34 cellular contexts compared by ENCODE assay signal in genomic region chr7:45687721-45688120, GRCh38.
A peak's percentile ranks its signal among the peaks of the same experiment; 100 is the strongest.
DNase-seq lines count a peak whose midpoint lies in the region; ATAC-seq and TF ChIP-seq lines count a peak whose summit lies in the region.
"Had no signal": no experiment of that assay in that cellular context is flagged by ENCODE, and none has a peak within 500 bp of the region (broad histone marks: within the 10 kb centered on the region; RNA-seq: fewer than 3 reads in every experiment).

No MANE protein-coding gene starts in this region.

- no peak overlapping the region for H2BK15ac ChIP-seq in IMR-90 (ENCODE audit: low read depth, low read length)

- intact Hi-C loops in IMR-90 (cut with micrococcal nuclease) (no loop called here), colonic mucosa (cut with DNase I) (no loop called here), sciatic nerve (cut with DNase I) (no loop called here)

- peaks cover 10% of the 10 kb centered on the region; the same call in 1 of the 2 replicates for H3K9me1 ChIP-seq in IMR-90 (ENCODE audit: insufficient read depth, low read length)

- no peaks in the 10 kb centered on the region for H3K36me3 ChIP-seq in IMR-90 (ENCODE audit: control insufficient read depth, insufficient read depth, low read length)
- no peaks in the 10 kb centered on the region for H3K36me3 ChIP-seq in colonic mucosa
- no peaks in the 10 kb centered on the region for H3K36me3 ChIP-seq in right atrium auricular region
- no peaks in the 10 kb centered on the region for H3K36me3 ChIP-seq in H7 (replicated peaks; ENCODE audit: control insufficient read depth, insufficient read depth, low read length)
- H3K36me3 ChIP-seq: breast epithelium, esophagus squamous epithelium, left lung, transverse colon had no signal

- DNase-seq in IMR-90 = no peak
- DNase-seq in colonic mucosa = peak; percentile 12
- peak; percentile 23 for DNase-seq in right atrium auricular region (ENCODE audit: low spot score)
- peak; percentile 36 for DNase-seq in sciatic nerve (ENCODE audit: low spot score)
- no peak for DNase-seq in NCI-H226
- no peak for DNase-seq in H7
- no peak for DNase-seq in activated CD4-positive, alpha-beta memory T cell treated with anti-CD3 and anti-CD28 coated beads, Interleukin-2, amount 10 ng/mL, durations not matched to agents 7 days and 5 days
- DNase-seq in hepatic stellate cell (ENCODE audit: low spot score) = no peak
- DNase-seq: ACHN; activated CD8-positive, alpha-beta memory T cell treated with anti-CD3 and anti-CD28 coated beads, Interleukin-2, amount 50 U/mL, for 4 hours; COR-L47; cortex of kidney; DND-41; esophagus squamous epithelium; foreskin melanocyte; immature natural killer cell; Karpas-422; left lung; NCI-H1436 treated with DMSO at 0.1 percent for 48 hours; NCI-H2107; NCI-H446; NCI-H82; PC-3; SIG-M5; SW 1271; T1000; transverse colon had no signal

- H3K23ac ChIP-seq in IMR-90 (ENCODE audit: low read depth, low read length) = no peak overlapping the region

- H4K5ac ChIP-seq in IMR-90 (ENCODE audit: low read depth, low read length) = no peak overlapping the region

- TF ChIP-seq POLR2A in IMR-90 (IDR thresholded peaks at IDR 0.05; ENCODE audit: low read depth, low read length) = no peak

- no peak overlapping the region for H3K27ac Mint-ChIP-seq in activated CD4-positive, alpha-beta memory T cell treated with anti-CD3 and anti-CD28 coated beads, Interleukin-2, amount 10 ng/mL, durations not matched to agents 7 days and 5 days
- H3K27ac Mint-ChIP-seq: activated naive CD4-positive, alpha-beta T cell treated with anti-CD3 and anti-CD28 coated beads, Interleukin-2, amount 50 U/mL, for 24 hours; GM23338; immature natural killer cell; mesothelial cell of epicardium; naive thymus-derived CD8-positive, alpha-beta T cell had no signal

- 92% methylated on average over 2 of the region's 3 CpGs; no CpG with 5 or more reads in 1 of the 2 experiments for WGBS in IMR-90 (ENCODE audit: extremely low coverage in 2 of 2, insufficient read length in 1 of 2), 2 experiments

- dilution Hi-C loops in IMR-90 (cut with HindIII; ENCODE audit: low sequenced_read_pairs, unreplicated experiment) = no loop called here

- 0 out of 2 replicates have a peak overlapping the region, but pooled peaks have one; percentile 26 for H2BK20ac ChIP-seq in IMR-90 (ENCODE audit: low read depth, low read length)

- H3K9me3 ChIP-seq in IMR-90 (ENCODE audit: control insufficient read depth, insufficient read depth, low read length) (no peaks in the 10 kb centered on the region), colonic mucosa (no peaks in the 10 kb centered on the region), right atrium auricular region (no peaks in the 10 kb centered on the region)
- H3K9me3 ChIP-seq: breast epithelium, esophagus squamous epithelium, left lung, transverse colon had no signal

- H3K56ac ChIP-seq in IMR-90 (ENCODE audit: extremely low read depth, insufficient read depth, low read length) = no peak overlapping the region

- in situ Hi-C loops in IMR-90 (cut with MboI; ENCODE audit: low sequenced_read_pairs) = no loop called here

- peaks cover 4% of the 10 kb centered on the region for H3K4me1 Mint-ChIP-seq in activated CD4-positive, alpha-beta memory T cell treated with anti-CD3 and anti-CD28 coated beads, Interleukin-2, amount 10 ng/mL, durations not matched to agents 7 days and 5 days
- H3K4me1 Mint-ChIP-seq: activated naive CD4-positive, alpha-beta T cell treated with anti-CD3 and anti-CD28 coated beads, Interleukin-2, amount 50 U/mL, for 24 hours; GM23338; immature natural killer cell; mesothelial cell of epicardium had no signal

- no peak overlapping the region for H3K9ac ChIP-seq in IMR-90 (ENCODE audit: low read depth, low read length)
- H3K9ac ChIP-seq in colonic mucosa (ENCODE audit: low read depth in 2 of 2, low read length in 2 of 2) = no peak overlapping the region

- H3K27me3 Mint-ChIP-seq in activated CD4-positive, alpha-beta memory T cell treated with anti-CD3 and anti-CD28 coated beads, Interleukin-2, amount 10 ng/mL, durations not matched to agents 7 days and 5 days = no peaks in the 10 kb centered on the region

- no peaks in the 10 kb centered on the region for H4K20me1 ChIP-seq in IMR-90 (ENCODE audit: insufficient read depth, low read length)

- no peaks in the 10 kb centered on the region for H3K9me3 Mint-ChIP-seq in activated CD4-positive, alpha-beta memory T cell treated with anti-CD3 and anti-CD28 coated beads, Interleukin-2, amount 10 ng/mL, durations not matched to agents 7 days and 5 days
- H3K9me3 Mint-ChIP-seq: activated naive CD4-positive, alpha-beta T cell treated with anti-CD3 and anti-CD28 coated beads, Interleukin-2, amount 50 U/mL, for 24 hours; GM23338; immature natural killer cell; mesothelial cell of epicardium; naive thymus-derived CD8-positive, alpha-beta T cell had no signal

- H4K91ac ChIP-seq in IMR-90 (ENCODE audit: insufficient read depth, low read depth, low read length) = no peak overlapping the region; the same call in 1 of the 2 replicates

- TF ChIP-seq RAD21 in IMR-90 (IDR thresholded peaks at IDR 0.05; ENCODE audit: low read length) = no peak

- no peak overlapping the region for H2BK5ac ChIP-seq in IMR-90 (ENCODE audit: low read depth, low read length, poor library complexity, severe bottlenecking)

- TF ChIP-seq CTCF in IMR-90 (conservative IDR thresholded peaks at IDR 0.05; ENCODE audit: low read depth, low read length) (no peak), colonic mucosa (IDR thresholded peaks at IDR 0.05) (no peak), right atrium auricular region (IDR thresholded peaks at IDR 0.05) (no peak)

- BruUV-seq in IMR-90 (replicated peaks; lab: Mats Ljungman, UMichigan) = no TSS peak

- H3K4ac ChIP-seq in IMR-90 (ENCODE audit: low read depth, low read length) = no peak overlapping the region

- H3K79me1 ChIP-seq in IMR-90 (ENCODE audit: low read depth in 1 of 2, low read length in 2 of 2) = no peaks in the 10 kb centered on the region

- H3K4me3 Mint-ChIP-seq in activated CD4-positive, alpha-beta memory T cell treated with anti-CD3 and anti-CD28 coated beads, Interleukin-2, amount 10 ng/mL, durations not matched to agents 7 days and 5 days = no peak overlapping the region
- H3K4me3 Mint-ChIP-seq: activated naive CD4-positive, alpha-beta T cell treated with anti-CD3 and anti-CD28 coated beads, Interleukin-2, amount 50 U/mL, for 24 hours; GM23338; immature natural killer cell; mesothelial cell of epicardium; naive thymus-derived CD8-positive, alpha-beta T cell had no signal

- peak overlapping the region; percentile 29 for H2AK5ac ChIP-seq in IMR-90 (ENCODE audit: low read depth, low read length)

- H3K4me2 ChIP-seq in IMR-90 (ENCODE audit: low read depth, low read length) = no peak overlapping the region
- H3K4me2 ChIP-seq: GM23338, hepatocyte had no signal

- CTCF ChIA-PET in IMR-90 (lab: Yijun Ruan, JAX) = no interaction called here
- CTCF ChIA-PET in activated CD4-positive, alpha-beta memory T cell treated with anti-CD3 and anti-CD28 coated beads, Interleukin-2, amount 10 ng/mL, durations not matched to agents 7 days and 5 days (lab: Charles Lee) = no interaction called here

- no peak overlapping the region for H2BK120ac ChIP-seq in IMR-90 (ENCODE audit: low read depth, low read length)

- H4K8ac ChIP-seq in IMR-90 (ENCODE audit: low read depth in 2 of 2, low read length in 2 of 2) = no peak overlapping the region

- no peak overlapping the region for H2AFZ ChIP-seq in IMR-90 (replicated peaks; ENCODE audit: low read length, poor library complexity)
- H2AFZ ChIP-seq: GM23338, hepatocyte had no signal

- H3K14ac ChIP-seq in IMR-90 (replicated peaks; ENCODE audit: low read depth, low read length) = no peak overlapping the region

- POLR2A ChIA-PET in IMR-90 (lab: Charles Lee; ENCODE audit: unreplicated experiment) = no interaction called here
- POLR2A ChIA-PET in activated CD4-positive, alpha-beta memory T cell treated with anti-CD3 and anti-CD28 coated beads, Interleukin-2, amount 10 ng/mL, durations not matched to agents 7 days and 5 days (lab: Charles Lee) = no interaction called here

- ATAC-seq in IMR-90 (ENCODE audit: low read depth) (no peak), sciatic nerve (no peak)
- ATAC-seq: GM23338; left lung; naive thymus-derived CD8-positive, alpha-beta T cell; PC-3 had no signal

- H3K36me3 Mint-ChIP-seq in activated CD4-positive, alpha-beta memory T cell treated with anti-CD3 and anti-CD28 coated beads, Interleukin-2, amount 10 ng/mL, durations not matched to agents 7 days and 5 days (ENCODE audit: low read depth) = no peaks in the 10 kb centered on the region
- H3K36me3 Mint-ChIP-seq: activated naive CD4-positive, alpha-beta T cell treated with anti-CD3 and anti-CD28 coated beads, Interleukin-2, amount 50 U/mL, for 24 hours; immature natural killer cell; mesothelial cell of epicardium; naive thymus-derived CD8-positive, alpha-beta T cell had no signal

- no peak overlapping the region for H3K4me3 ChIP-seq in IMR-90 (ENCODE audit: insufficient read depth, low read depth, low read length)
- no peak overlapping the region for H3K4me3 ChIP-seq in colonic mucosa
- H3K4me3 ChIP-seq in right atrium auricular region = no peak overlapping the region
- H3K4me3 ChIP-seq in H7 (ENCODE audit: insufficient read depth, low read depth, low read length) = no peak overlapping the region
- H3K4me3 ChIP-seq: breast epithelium, esophagus squamous epithelium, GM23338, hepatocyte, left lung, transverse colon had no signal

- no peak overlapping the region for H2AK9ac ChIP-seq in IMR-90 (replicated peaks; ENCODE audit: low read depth, low read length, poor library complexity)

- H3K27ac ChIP-seq in IMR-90 (ENCODE audit: insufficient read depth, low read length) = no peak overlapping the region
- no peak overlapping the region for H3K27ac ChIP-seq in colonic mucosa
- H3K27ac ChIP-seq in right atrium auricular region = no peak overlapping the region
- H3K27ac ChIP-seq: breast epithelium, esophagus squamous epithelium, hepatocyte, HL-60, left lung, transverse colon had no signal

- no peak overlapping the region for H3K18ac ChIP-seq in IMR-90 (ENCODE audit: low read depth, low read length)

- H3K4me1 ChIP-seq in IMR-90 (ENCODE audit: control insufficient read depth, insufficient read depth, low read length) = peaks cover 11% of the 10 kb centered on the region
- peaks cover 8% of the 10 kb centered on the region for H3K4me1 ChIP-seq in colonic mucosa
- no peaks in the 10 kb centered on the region for H3K4me1 ChIP-seq in right atrium auricular region
- H3K4me1 ChIP-seq: breast epithelium, esophagus squamous epithelium, left lung had no signal

- H3K27me3 ChIP-seq in IMR-90 (ENCODE audit: control insufficient read depth, insufficient read depth, low read length) = no peaks in the 10 kb centered on the region; the same call in 1 of the 2 replicates
- no peaks in the 10 kb centered on the region for H3K27me3 ChIP-seq in colonic mucosa
- H3K27me3 ChIP-seq in right atrium auricular region = no peaks in the 10 kb centered on the region
- H3K27me3 ChIP-seq in H7 (ENCODE audit: control insufficient read depth, insufficient read depth, low read length) = no peaks in the 10 kb centered on the region
- H3K27me3 ChIP-seq: breast epithelium, esophagus squamous epithelium, hepatocyte, left lung, transverse colon had no signal

TF ChIP-seq in IMR-90, 13 proteins besides CTCF, POLR2A, EP300 and RAD21 (continues in another document):
- no peak for TF ChIP-seq FOS (IDR thresholded peaks at IDR 0.05; ENCODE audit: low read depth, low read length)
- TF ChIP-seq SMC3 (IDR thresholded peaks at IDR 0.05; ENCODE audit: low read depth, low read length) = no peak
- TF ChIP-seq MXI1 (IDR thresholded peaks at IDR 0.05; ENCODE audit: borderline replicate concordance, low read depth, low read length) = no peak

Comparison
In these comparisons a context has a peak if more than half of its experiments do, and no peak if none do; other contexts are left out.
1. DNase-seq: peak in colonic mucosa (single experiment), right atrium auricular region (single experiment) and sciatic nerve (single experiment); none in IMR-90 (single experiment), NCI-H226 (single experiment), H7 (single experiment), activated CD4-positive, alpha-beta memory T cell treated with anti-CD3 and anti-CD28 coated beads, Interleukin-2, amount 10 ng/mL, durations not matched to agents 7 days and 5 days (single experiment) and hepatic stellate cell (single experiment).